Comparison of ENCODE assay signal across 23 cellular contexts in the genomic region with DNA sequence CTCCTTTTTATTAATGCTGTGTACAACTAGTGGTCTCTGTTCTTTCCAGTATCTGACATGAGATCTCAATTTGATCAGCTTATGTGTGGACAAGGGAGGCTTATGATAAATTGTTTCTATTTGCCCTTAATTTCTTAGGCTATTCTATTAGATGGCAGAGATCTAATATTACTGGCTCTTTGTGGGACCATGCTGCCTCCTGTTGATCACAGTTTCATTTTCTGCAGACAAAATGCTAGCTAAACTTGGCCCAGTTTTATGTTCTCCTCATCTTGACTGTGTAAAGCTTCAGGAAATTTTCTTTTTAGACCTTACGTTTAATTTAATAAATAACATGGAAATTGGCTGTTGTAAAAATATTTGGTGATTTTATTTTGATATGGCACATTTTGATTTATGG.
DNase-seq lines count a peak whose midpoint lies in the region; ATAC-seq, FAIRE-seq and TF ChIP-seq lines count a peak whose summit lies in the region.
"Had no signal": no experiment of that assay in that cellular context is flagged by ENCODE, and none has a peak within 500 bp of the region (broad histone marks: within the 10 kb centered on the region; RNA-seq: fewer than 3 reads in every experiment).

No MANE protein-coding gene starts in this region.

- H3K4me1 ChIP-seq in H9 (ENCODE audit: insufficient read depth, low read length) (no peaks in the 10 kb centered on the region), pancreas (no peaks in the 10 kb centered on the region)
- H3K4me1 ChIP-seq: BLaER1 treated with 17β-estradiol and CSF1 and Interleukin-3, amounts not matched to agents 10 nM and 100 nM; suprapubic skin; vagina had no signal

- H3K27me3 ChIP-seq in GM06990 (replicated peaks; ENCODE audit: control insufficient read depth, insufficient read depth, low read length) (no peaks in the 10 kb centered on the region), H9 (ENCODE audit: insufficient read depth, low read length) (no peaks in the 10 kb centered on the region), WERI-Rb-1 (ENCODE audit: insufficient read depth, low read depth, severe bottlenecking) (no peaks in the 10 kb centered on the region), pancreas (no peaks in the 10 kb centered on the region)
- H3K27me3 ChIP-seq: BLaER1 treated with 17β-estradiol and CSF1 and Interleukin-3, amounts not matched to agents 10 nM and 100 nM; neutrophil; suprapubic skin; vagina had no signal

- DNase-seq in GM06990 (ENCODE audit: extremely low read depth, insufficient read length) (no peak), H9 (no peak), WERI-Rb-1 (no peak), fibroblast of the aortic adventitia (ENCODE audit: low read depth) (peak; percentile 10), NK-92 (lab: John Stamatoyannopoulos, UW; ENCODE audit: unreplicated experiment) (no peak), pancreas (no peak)
- no peak for DNase-seq in activated CD4-positive, alpha-beta T cell treated with anti-CD3 and anti-CD28 coated beads, Interleukin-2, amount 50 U/mL, for 4 hours
- DNase-seq: activated naive CD4-positive, alpha-beta T cell treated with anti-CD3 and anti-CD28 coated beads, Interleukin-2, amount 10 ng/mL, durations not matched to agents 7 days and 5 days; activated T-cell treated with anti-CD3 and anti-CD28 coated beads, Interleukin-2, amount 50 U/mL, for 48 hours; central memory CD4-positive, alpha-beta T cell; mammary epithelial cell; NCI-H1694; NCI-H82; PC-9; SHP77 treated with DMSO at 0.1 percent for 48 hours had no signal

- H3K9me3 ChIP-seq in H9 (ENCODE audit: control insufficient read depth, low read depth, low read length), result no peaks in the 10 kb centered on the region
- H3K9me3 ChIP-seq in WERI-Rb-1 (ENCODE audit: severe bottlenecking), result no peaks in the 10 kb centered on the region
- H3K9me3 ChIP-seq in pancreas, result no peaks in the 10 kb centered on the region
- H3K9me3 ChIP-seq: BLaER1 treated with 17β-estradiol and CSF1 and Interleukin-3, amounts not matched to agents 10 nM and 100 nM; neutrophil; suprapubic skin; vagina had no signal

- H2BK12ac ChIP-seq in H9 (ENCODE audit: insufficient read length, low read depth, low read length), result no peak overlapping the region

- H3T11ph ChIP-seq in H9 (ENCODE audit: low read length), result no peak overlapping the region

- H3K4me2 ChIP-seq in H9 (ENCODE audit: insufficient read depth, insufficient read length, low read length), result no peak overlapping the region
- H3K4me2 ChIP-seq: BLaER1 treated with 17β-estradiol and CSF1 and Interleukin-3, amounts not matched to agents 10 nM and 100 nM; PC-9 had no signal

- H4K20me1 ChIP-seq in H9 (ENCODE audit: control insufficient read depth, insufficient read depth, insufficient read length), result no peaks in the 10 kb centered on the region
- H4K20me1 ChIP-seq: BLaER1 treated with 17β-estradiol and CSF1 and Interleukin-3, amounts not matched to agents 10 nM and 100 nM had no signal

- H3K79me1 ChIP-seq in H9 (ENCODE audit: insufficient read depth, low read depth, low read length, poor library complexity, severe bottlenecking), result no peaks in the 10 kb centered on the region

- H3K9ac ChIP-seq in H9 (ENCODE audit: extremely low read depth, insufficient read length, low read length), result no peak overlapping the region
- H3K9ac ChIP-seq: BLaER1 treated with 17β-estradiol and CSF1 and Interleukin-3, amounts not matched to agents 10 nM and 100 nM had no signal

- H2BK120ac ChIP-seq in H9 (ENCODE audit: low read depth, low read length, poor library complexity, severe bottlenecking), result no peak overlapping the region

- no peaks in the 10 kb centered on the region for H3K23me2 ChIP-seq in H9 (ENCODE audit: insufficient read length, low read depth, low read length, poor library complexity, severe bottlenecking)

- no peak overlapping the region for H3K23ac ChIP-seq in H9 (ENCODE audit: insufficient read length, low read depth, low read length)

- H3K56ac ChIP-seq in H9 (ENCODE audit: insufficient read length, low read depth, low read length), result no peak overlapping the region

- H3K14ac ChIP-seq in H9 (ENCODE audit: insufficient read depth, low read length), result no peak overlapping the region

- no peak overlapping the region for H4K5ac ChIP-seq in H9 (ENCODE audit: insufficient read length, low read depth, low read length)

- peaks cover 5 to 6% of the 10 kb centered on the region in 2 experiments; a peak in 3 of 4 replicates for H3K4me1 Mint-ChIP-seq in H9
- H3K4me1 Mint-ChIP-seq: activated naive CD4-positive, alpha-beta T cell treated with anti-CD3 and anti-CD28 coated beads, Interleukin-2, amount 10 ng/mL, durations not matched to agents 7 days and 5 days; stimulated activated memory B cell treated with anti-CD40 and anti-IgM and Interleukin-4, amounts not matched to agents 10 μg/mL and 1 μg/mL and 100 μg/mL, for 72 hours had no signal

- H4K8ac ChIP-seq in H9 (replicated peaks; ENCODE audit: insufficient read length, low read depth, low read length), result no peak overlapping the region

- no peak overlapping the region for H2BK5ac ChIP-seq in H9 (ENCODE audit: insufficient read length, low read length)

- no peak overlapping the region for H2BK15ac ChIP-seq in H9 (ENCODE audit: low read depth, low read length)

- ATAC-seq in HG02840 (IDR thresholded peaks at IDR 0.05; ENCODE audit: low FRiP score, unreplicated experiment) (no peak), pancreas (no peak)
- ATAC-seq: K562; stimulated activated memory B cell treated with anti-CD40 and anti-IgM and Interleukin-4, amounts not matched to agents 10 μg/mL and 1 μg/mL and 100 μg/mL, for 72 hours had no signal

- H2AFZ ChIP-seq in H9 (ENCODE audit: low read length), result no peak overlapping the region
- H2AFZ ChIP-seq: PC-9 had no signal

- no peak overlapping the region for H3K18ac ChIP-seq in H9 (ENCODE audit: insufficient read length, low read depth, low read length)

- no peaks in the 10 kb centered on the region for H3K79me2 ChIP-seq in H9 (ENCODE audit: insufficient read depth, low read length)

- no peak overlapping the region for H3K4me3 Mint-ChIP-seq in H9
- H3K4me3 Mint-ChIP-seq: activated naive CD4-positive, alpha-beta T cell treated with anti-CD3 and anti-CD28 coated beads, Interleukin-2, amount 10 ng/mL, durations not matched to agents 7 days and 5 days; stimulated activated memory B cell treated with anti-CD40 and anti-IgM and Interleukin-4, amounts not matched to agents 10 μg/mL and 1 μg/mL and 100 μg/mL, for 72 hours had no signal

- no peak overlapping the region for H4K91ac ChIP-seq in H9 (ENCODE audit: insufficient read length, low read depth, low read length)

- no peak overlapping the region for H3K27ac Mint-ChIP-seq in H9
- H3K27ac Mint-ChIP-seq: activated naive CD4-positive, alpha-beta T cell treated with anti-CD3 and anti-CD28 coated beads, Interleukin-2, amount 10 ng/mL, durations not matched to agents 7 days and 5 days; stimulated activated memory B cell treated with anti-CD40 and anti-IgM and Interleukin-4, amounts not matched to agents 10 μg/mL and 1 μg/mL and 100 μg/mL, for 72 hours had no signal

- no peak overlapping the region for H2BK20ac ChIP-seq in H9 (ENCODE audit: low read depth, low read length, poor library complexity, severe bottlenecking)

- no peaks in the 10 kb centered on the region for H3K27me3 Mint-ChIP-seq in H9 (ENCODE audit: low read depth)
- H3K27me3 Mint-ChIP-seq: activated naive CD4-positive, alpha-beta T cell treated with anti-CD3 and anti-CD28 coated beads, Interleukin-2, amount 10 ng/mL, durations not matched to agents 7 days and 5 days; stimulated activated memory B cell treated with anti-CD40 and anti-IgM and Interleukin-4, amounts not matched to agents 10 μg/mL and 1 μg/mL and 100 μg/mL, for 72 hours had no signal

- FAIRE-seq in pancreas (lab: Jason Lieb, UNC), result no peak
- FAIRE-seq: K562 had no signal

- H3K4me3 ChIP-seq in GM06990 (replicated peaks; ENCODE audit: low read depth, low read length) (no peak overlapping the region), WERI-Rb-1 (ENCODE audit: low read depth, low read length) (no peak overlapping the region), fibroblast of the aortic adventitia (ENCODE audit: low read depth, low read length) (no peak overlapping the region), pancreas (no peak overlapping the region)
- H3K4me3 ChIP-seq: BLaER1 treated with 17β-estradiol and CSF1 and Interleukin-3, amounts not matched to agents 10 nM and 100 nM; K562; PC-9; skin epidermis; suprapubic skin; vagina had no signal

- WGBS in H9 (ENCODE audit: extremely low coverage, insufficient read length, low lambda C conversion rate), result no CpG with 5 or more reads among the region's 1 CpG
- WGBS in pancreas, 2 donors, result 56 to 70% methylated on average over 1 of the region's 1 CpG

- H3K27ac ChIP-seq in H9 (ENCODE audit: insufficient read length, low read depth, low read length) (no peak overlapping the region), WERI-Rb-1 (no peak overlapping the region), pancreas (no peak overlapping the region)
- H3K27ac ChIP-seq: BLaER1 treated with 17β-estradiol and CSF1 and Interleukin-3, amounts not matched to agents 10 nM and 100 nM; neutrophil; PC-9; skin epidermis; suprapubic skin; vagina had no signal

- no peak overlapping the region for H3K4ac ChIP-seq in H9 (ENCODE audit: low read depth, low read length)

- H3K36me3 Mint-ChIP-seq in H9 (ENCODE audit: insufficient read depth in 1 of 3, low read depth in 3 of 3), result peaks cover 4 to 16% (median 6%) of the 10 kb centered on the region in 3 experiments
- H3K36me3 Mint-ChIP-seq: stimulated activated memory B cell treated with anti-CD40 and anti-IgM and Interleukin-4, amounts not matched to agents 10 μg/mL and 1 μg/mL and 100 μg/mL, for 72 hours had no signal

- intact Hi-C loops in pancreas (cut with DNase I), result no loop called here

- TF ChIP-seq CTCF in GM06990 (IDR thresholded peaks at IDR 0.05; ENCODE audit: insufficient read depth, low read length, poor library complexity, severe bottlenecking) (peak; percentile 32), H9 (conservative IDR thresholded peaks at IDR 0.05) (peak; percentile 45; the same call in 2 of the 3 replicates), WERI-Rb-1 (IDR thresholded peaks at IDR 0.05; ENCODE audit: low read depth, low read length) (peak; percentile 22; the same call in 1 of the 2 replicates), fibroblast of the aortic adventitia (IDR thresholded peaks at IDR 0.05; ENCODE audit: insufficient read depth, low read length) (no peak), pancreas (IDR thresholded peaks at IDR 0.05) (no peak)

- H3K36me3 ChIP-seq in GM06990 (ENCODE audit: control insufficient read depth, insufficient read depth, low read length) (no peaks in the 10 kb centered on the region), WERI-Rb-1 (no peaks in the 10 kb centered on the region), pancreas (no peaks in the 10 kb centered on the region)
- H3K36me3 ChIP-seq: BLaER1 treated with 17β-estradiol and CSF1 and Interleukin-3, amounts not matched to agents 10 nM and 100 nM; neutrophil; suprapubic skin; vagina had no signal

- H3K9me3 Mint-ChIP-seq in H9, result peaks cover 5 to 9% of the 10 kb centered on the region in 2 experiments; a peak in 4 of 5 replicates

- H2AK5ac ChIP-seq in H9 (ENCODE audit: insufficient read length, low read length), result no peak overlapping the region

Comparison
In these comparisons a context has a peak if more than half of its experiments do, and no peak if none do; other contexts are left out.
1. CTCF ChIP-seq: peak in GM06990 (single experiment), H9 (single experiment) and WERI-Rb-1 (single experiment); none in fibroblast of the aortic adventitia (single experiment) and pancreas (0 of 4).